In the genomic region with DNA sequence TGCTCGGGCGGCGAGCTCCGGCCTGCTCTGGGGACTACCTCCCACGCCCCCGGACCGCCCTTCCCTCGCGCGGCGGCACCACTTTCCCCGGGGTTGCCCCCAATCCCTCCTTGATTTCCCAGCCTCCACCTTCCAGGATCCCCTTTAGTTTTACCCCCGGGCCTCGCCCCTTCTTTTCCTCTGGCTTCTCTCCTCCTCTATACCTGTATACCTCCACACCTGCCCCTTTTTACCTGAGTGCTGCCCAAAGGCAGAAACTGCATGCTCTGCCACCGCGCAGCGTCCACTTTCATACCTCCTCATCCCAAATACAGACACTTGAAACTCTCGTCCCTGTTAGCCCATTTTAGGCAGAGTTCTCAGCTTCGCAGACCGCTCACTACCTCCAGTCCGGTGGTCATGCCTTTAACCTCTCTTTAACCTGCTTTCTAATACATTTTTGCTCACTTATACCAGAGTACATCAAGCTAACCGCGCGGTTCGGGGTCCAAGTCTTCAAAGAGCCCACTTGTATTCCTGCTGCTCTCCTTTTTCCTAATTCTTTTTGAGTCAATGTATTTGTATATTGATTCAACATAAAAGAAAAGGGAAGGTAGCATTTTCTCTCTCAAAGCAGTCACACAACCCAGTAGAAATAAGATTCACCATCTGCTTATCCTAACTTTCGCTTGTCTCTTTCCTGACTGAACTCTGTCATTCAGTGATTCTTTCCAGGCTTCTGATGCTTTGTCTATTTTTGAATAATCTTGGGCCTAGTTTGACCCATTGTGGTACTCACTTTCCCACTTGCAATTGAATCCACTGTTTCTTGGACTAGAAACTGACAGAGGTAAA, we compare ENCODE assay signal across 8 cellular contexts. TPM values are rescaled to one million over a fixed set of nuclear protein-coding genes. Genes with fewer than 3 reads are reported as not detected.
A peak's percentile ranks its signal among the peaks of the same experiment; 100 is the strongest.
DNase-seq lines count a peak whose midpoint lies in the region; ATAC-seq and TF ChIP-seq lines count a peak whose summit lies in the region.

No MANE protein-coding gene starts in this region.

- peak overlapping the region; percentile 85 to 99 (median 96) for H3K4me3 ChIP-seq in esophagus squamous epithelium

- H3K27ac Mint-ChIP-seq in activated naive CD4-positive, alpha-beta T cell treated with anti-CD3 and anti-CD28 coated beads, Interleukin-2, amount 10 ng/mL, durations not matched to agents 7 days and 5 days = peak overlapping the region; percentile 90
- peak overlapping the region; percentile 94 to 98 for H3K27ac Mint-ChIP-seq in natural killer cell treated with Interleukin-12 subunit alpha and Interleukin-12 subunit beta and Interleukin-15 and Interleukin-18, amount 100 ng/mL, for 72 hours

- no peak for TF ChIP-seq POLR2A in esophagus squamous epithelium (IDR thresholded peaks at IDR 0.05)

- no peak for DNase-seq in activated naive CD4-positive, alpha-beta T cell treated with anti-CD3 and anti-CD28 coated beads, Interleukin-2, amount 10 ng/mL, durations not matched to agents 7 days and 5 days
- no peak for DNase-seq in activated naive CD4-positive, alpha-beta T cell (lab: John Stamatoyannopoulos, UW)
- peak; percentile 47 for DNase-seq in UCSD-AML1 (lab: John Stamatoyannopoulos, UW; ENCODE audit: unreplicated experiment)
- DNase-seq in esophagus squamous epithelium (lab: John Stamatoyannopoulos, UW) = no peak
- DNase-seq in natural killer cell treated with Interleukin-12 subunit alpha and Interleukin-12 subunit beta and Interleukin-15 and Interleukin-18, amount 100 ng/mL, for 72 hours (ENCODE audit: low spot score) = no peak
- DNase-seq in NCI-H128 (lab: John Stamatoyannopoulos, UW; ENCODE audit: unreplicated experiment) = no peak

- no peak for TF ChIP-seq CTCF in esophagus squamous epithelium (IDR thresholded peaks at IDR 0.05)

- H3K4me1 ChIP-seq in esophagus squamous epithelium = peaks cover 19 to 63% (median 24%) of the 10 kb centered on the region in 3 donors

- peaks cover 32% of the 10 kb centered on the region for H3K4me1 Mint-ChIP-seq in activated naive CD4-positive, alpha-beta T cell treated with anti-CD3 and anti-CD28 coated beads, Interleukin-2, amount 10 ng/mL, durations not matched to agents 7 days and 5 days
- H3K4me1 Mint-ChIP-seq in natural killer cell treated with Interleukin-12 subunit alpha and Interleukin-12 subunit beta and Interleukin-15 and Interleukin-18, amount 100 ng/mL, for 72 hours (ENCODE audit: low read depth in 2 of 2) = peaks cover 36 to 38% of the 10 kb centered on the region in 2 donors

- intact Hi-C loops in esophagus squamous epithelium (cut with DNase I) = no loop called here

- WGBS in esophagus squamous epithelium, 2 donors = 1 to 4% methylated on average over 22 to 26 of the region's 26 CpGs

- no peaks in the 10 kb centered on the region for H3K27me3 ChIP-seq in esophagus squamous epithelium

- H3K27me3 Mint-ChIP-seq in activated naive CD4-positive, alpha-beta T cell treated with anti-CD3 and anti-CD28 coated beads, Interleukin-2, amount 10 ng/mL, durations not matched to agents 7 days and 5 days = peaks cover 5% of the 10 kb centered on the region
- no peaks in the 10 kb centered on the region for H3K27me3 Mint-ChIP-seq in natural killer cell treated with Interleukin-12 subunit alpha and Interleukin-12 subunit beta and Interleukin-15 and Interleukin-18, amount 100 ng/mL, for 72 hours

- ATAC-seq in HG03460 (IDR thresholded peaks at IDR 0.05; ENCODE audit: unreplicated experiment) (peak; percentile 3), HG02759 (IDR thresholded peaks at IDR 0.05; ENCODE audit: unreplicated experiment) (no peak)
- no peak for ATAC-seq in natural killer cell treated with Interleukin-12 subunit alpha and Interleukin-12 subunit beta and Interleukin-15 and Interleukin-18, amount 100 ng/mL, for 72 hours

- peaks cover 9% of the 10 kb centered on the region for H3K36me3 Mint-ChIP-seq in activated naive CD4-positive, alpha-beta T cell treated with anti-CD3 and anti-CD28 coated beads, Interleukin-2, amount 10 ng/mL, durations not matched to agents 7 days and 5 days
- peaks cover 11% of the 10 kb centered on the region for H3K36me3 Mint-ChIP-seq in natural killer cell treated with Interleukin-12 subunit alpha and Interleukin-12 subunit beta and Interleukin-15 and Interleukin-18, amount 100 ng/mL, for 72 hours

- H3K9me3 Mint-ChIP-seq in activated naive CD4-positive, alpha-beta T cell treated with anti-CD3 and anti-CD28 coated beads, Interleukin-2, amount 10 ng/mL, durations not matched to agents 7 days and 5 days = no peaks in the 10 kb centered on the region
- no peaks in the 10 kb centered on the region for H3K9me3 Mint-ChIP-seq in natural killer cell treated with Interleukin-12 subunit alpha and Interleukin-12 subunit beta and Interleukin-15 and Interleukin-18, amount 100 ng/mL, for 72 hours

- H3K27ac ChIP-seq in esophagus squamous epithelium = peak overlapping the region; percentile 95 to 98 (median 95)

- no peaks in the 10 kb centered on the region for H3K9me3 ChIP-seq in esophagus squamous epithelium

- H3K36me3 ChIP-seq in esophagus squamous epithelium = no peaks in the 10 kb centered on the region

- peak overlapping the region; percentile 100 for H3K4me3 Mint-ChIP-seq in activated naive CD4-positive, alpha-beta T cell treated with anti-CD3 and anti-CD28 coated beads, Interleukin-2, amount 10 ng/mL, durations not matched to agents 7 days and 5 days
- H3K4me3 Mint-ChIP-seq in natural killer cell treated with Interleukin-12 subunit alpha and Interleukin-12 subunit beta and Interleukin-15 and Interleukin-18, amount 100 ng/mL, for 72 hours = peak overlapping the region; percentile 100

- CTCF ChIA-PET in activated naive CD4-positive, alpha-beta T cell treated with anti-CD3 and anti-CD28 coated beads, Interleukin-2, amount 10 ng/mL, durations not matched to agents 7 days and 5 days (lab: Charles Lee) = no interaction called here

RNA-seq across cellular contexts. Expression of gene SPOPL, which starts 0.9 kb away (rescaled TPM):
- 10 to 100 TPM in 3 of 4 donors, 1 to 10 TPM in 1; 8.4 to 21.2 (median 13.3) TPM for total RNA-seq in esophagus squamous epithelium
- total RNA-seq in natural killer cell treated with Interleukin-12 subunit alpha and Interleukin-12 subunit beta and Interleukin-15 and Interleukin-18, amount 100 ng/mL, for 72 hours = 10 to 100 TPM; 30.0 to 34.5 TPM
